1 cellular context compared by ENCODE assay signal in the genomic region with DNA sequence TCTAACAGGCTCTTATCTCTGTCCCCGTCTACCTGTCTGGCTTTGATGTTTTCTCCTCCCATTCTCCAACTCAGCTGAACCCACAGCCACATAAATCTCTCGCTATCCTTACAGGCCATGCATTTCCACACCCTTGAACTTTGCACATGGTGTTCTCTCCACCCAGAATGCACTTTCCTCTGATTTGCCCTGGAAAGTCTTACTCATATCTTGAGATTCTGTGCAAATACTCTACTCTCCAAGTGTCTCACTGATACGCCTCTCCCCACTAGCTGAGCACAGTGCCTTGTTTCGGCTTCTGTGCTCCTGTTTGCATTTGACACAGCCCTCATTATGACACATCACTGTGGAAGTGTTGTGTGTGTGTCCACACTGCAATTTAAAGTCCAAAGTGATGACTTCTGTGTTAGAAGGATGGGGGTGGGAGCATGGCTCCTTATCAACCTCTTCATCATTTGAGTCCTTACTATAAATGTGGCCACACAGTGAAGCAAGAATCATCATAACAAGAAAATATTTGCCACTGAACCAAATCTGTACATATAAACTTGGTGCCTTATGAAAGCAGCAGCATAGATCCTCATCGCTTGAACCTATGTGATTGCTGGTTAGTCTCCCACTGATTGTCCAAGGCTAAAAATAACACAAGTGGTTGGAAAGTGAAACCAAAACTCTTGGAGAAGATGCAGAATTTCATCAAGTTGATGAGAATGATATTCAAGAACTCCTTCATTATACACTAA.
TF ChIP-seq lines count a peak whose summit lies in the region.

No MANE protein-coding gene starts in this region.

TF ChIP-seq in IMR-90, 13 proteins besides CTCF, POLR2A, EP300 and RAD21:
- TF ChIP-seq MAFK (IDR thresholded peaks at IDR 0.05; ENCODE audit: low read depth, low read length) (no peak), SMC3 (IDR thresholded peaks at IDR 0.05; ENCODE audit: low read depth, low read length) (no peak), CEBPB (IDR thresholded peaks at IDR 0.05; ENCODE audit: low read depth, low read length) (peak; percentile 12; the same call in 1 of the 2 replicates)
